ENCODE assay signal across 31 cellular contexts in the genomic region with DNA sequence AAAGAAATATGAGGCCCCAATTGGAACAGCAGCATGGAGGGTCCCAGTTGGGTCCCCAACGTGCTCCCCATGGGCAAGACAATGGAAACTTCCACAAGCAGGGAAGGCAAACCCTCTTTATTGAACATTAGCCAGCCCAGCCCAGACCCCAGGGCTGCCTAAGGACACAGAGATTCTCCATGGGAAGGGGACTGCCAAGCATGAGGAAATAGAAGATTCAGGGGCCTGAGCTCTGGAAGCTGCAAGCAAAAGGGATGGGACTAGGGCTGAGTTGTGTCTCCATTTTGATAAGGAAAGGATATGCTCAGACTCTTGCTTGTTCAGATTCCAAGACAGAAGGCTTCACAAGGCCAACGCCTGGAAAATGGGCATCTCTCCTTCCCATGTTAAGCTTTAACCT.
"Had no signal": no experiment of that assay in that cellular context is flagged by ENCODE, and none has a peak within 500 bp of the region (broad histone marks: within the 10 kb centered on the region; RNA-seq: fewer than 3 reads in every experiment).

No MANE protein-coding gene starts in this region.

- ATAC-seq: activated CD4-positive, alpha-beta T cell treated with anti-CD3 and anti-CD28 coated beads for 36 hours; activated CD8-positive, alpha-beta memory T cell treated with anti-CD3 and anti-CD28 coated beads, Interleukin-2, amount 10 ng/mL, durations not matched to agents 7 days and 5 days; activated CD8-positive, alpha-beta T cell treated with anti-CD3 and anti-CD28 coated beads, Interleukin-2, amount 10 ng/mL, durations not matched to agents 7 days and 5 days; activated naive CD4-positive, alpha-beta T cell treated with anti-CD3 and anti-CD28 coated beads, Interleukin-2, amount 50 U/mL, for 72 hours; foreskin keratinocyte; gastrocnemius medialis; heart left ventricle; T-helper 17 cell had no signal

- H3K27ac ChIP-seq: ascending aorta, breast epithelium, cardiac muscle cell, colonic mucosa, esophagus muscularis mucosa, foreskin keratinocyte, gastrocnemius medialis, heart left ventricle had no signal

- DNase-seq: activated CD4-positive, alpha-beta memory T cell treated with anti-CD3 and anti-CD28 coated beads for 36 hours; activated CD4-positive, alpha-beta T cell treated with anti-CD3 and anti-CD28 coated beads for 36 hours; activated CD4-positive, alpha-beta T cell treated with anti-CD3 and anti-CD28 coated beads, Interleukin-2, amount 10 ng/mL, durations not matched to agents 24 days and 14 days; activated CD4-positive, CD25-positive, alpha-beta regulatory T cell; activated CD4-positive, CD25-positive, alpha-beta regulatory T cell treated with anti-CD3 and anti-CD28 coated beads, Interleukin-2, amount 50 U/mL, for 72 hours; activated CD8-positive, alpha-beta memory T cell treated with anti-CD3 and anti-CD28 coated beads, Interleukin-2, amount 10 ng/mL, durations not matched to agents 7 days and 5 days; activated CD8-positive, alpha-beta memory T cell treated with anti-CD3 and anti-CD28 coated beads, Interleukin-2, amount 50 U/mL, for 4 hours; activated CD8-positive, alpha-beta T cell treated with anti-CD3 and anti-CD28 coated beads, Interleukin-2, amount 10 ng/mL, durations not matched to agents 7 days and 5 days; activated gamma-delta T cell; activated naive CD4-positive, alpha-beta T cell; activated naive CD4-positive, alpha-beta T cell treated with anti-CD3 and anti-CD28 coated beads, Interleukin-2, amount 10 ng/mL, durations not matched to agents 7 days and 5 days; activated naive CD8-positive, alpha-beta T cell treated with anti-CD3 and anti-CD28 coated beads, Interleukin-2, amount 10 ng/mL, durations not matched to agents 7 days and 5 days; activated T-cell treated with anti-CD3 and anti-CD28 coated beads, Interleukin-2, amount 50 U/mL, for 1 hour; activated T-cell treated with anti-CD3 and anti-CD28 coated beads, Interleukin-2, amount 50 U/mL, for 48 hours; central memory CD4-positive, alpha-beta T cell; cerebellar nuclear complex; colonic mucosa; effector memory CD4-positive, alpha-beta T cell; erythroblast; foreskin keratinocyte; gastrocnemius medialis; glutamatergic neuron; heart left ventricle; T-helper 1 cell; T-helper 17 cell; T1000 had no signal

- H3K27me3 ChIP-seq: ascending aorta, cardiac muscle cell, colonic mucosa, foreskin keratinocyte, gastrocnemius medialis had no signal

- H3K4me1 ChIP-seq: breast epithelium, colonic mucosa had no signal

- H3K9me3 ChIP-seq: ascending aorta, breast epithelium, colonic mucosa, esophagus muscularis mucosa, gastrocnemius medialis, heart left ventricle had no signal

- H3K36me3 ChIP-seq: ascending aorta, breast epithelium, cardiac muscle cell, colonic mucosa, gastrocnemius medialis had no signal

- H3K4me3 ChIP-seq: ascending aorta, breast epithelium, cardiac muscle cell, colonic mucosa, esophagus muscularis mucosa, gastrocnemius medialis, heart left ventricle had no signal
